Comparison of ENCODE assay signal across 8 cellular contexts in genomic region chr17:80455784-80456183, GRCh38. TPM values are rescaled to one million over a fixed set of nuclear protein-coding genes. Genes with fewer than 3 reads are reported as not detected.
DNase-seq lines count a peak whose midpoint lies in the region; ATAC-seq and TF ChIP-seq lines count a peak whose summit lies in the region.

No MANE protein-coding gene starts in this region.

- H3K27me3 Mint-ChIP-seq in activated naive CD8-positive, alpha-beta T cell treated with anti-CD3 and anti-CD28 coated beads, Interleukin-2, amount 10 ng/mL, durations not matched to agents 7 days and 5 days = peaks cover 13% of the 10 kb centered on the region
- peaks cover 24% of the 10 kb centered on the region for H3K27me3 Mint-ChIP-seq in memory B cell

- peak overlapping the region; percentile 96 for H3K4me3 Mint-ChIP-seq in activated naive CD8-positive, alpha-beta T cell treated with anti-CD3 and anti-CD28 coated beads, Interleukin-2, amount 10 ng/mL, durations not matched to agents 7 days and 5 days
- peak overlapping the region; percentile 64 for H3K4me3 Mint-ChIP-seq in memory B cell

- peak overlapping the region; percentile 77 for H3K4me3 ChIP-seq in HFF-Myc (replicated peaks; ENCODE audit: low read depth, low read length)

- H3K27ac ChIP-seq in 22Rv1 = peak overlapping the region; percentile 88; the same call in 1 of the 2 replicates

- peak overlapping the region; percentile 81 for H3K27ac Mint-ChIP-seq in activated naive CD8-positive, alpha-beta T cell treated with anti-CD3 and anti-CD28 coated beads, Interleukin-2, amount 10 ng/mL, durations not matched to agents 7 days and 5 days
- peak overlapping the region; percentile 93 for H3K27ac Mint-ChIP-seq in memory B cell

- peaks cover 30% of the 10 kb centered on the region for H3K4me1 Mint-ChIP-seq in activated naive CD8-positive, alpha-beta T cell treated with anti-CD3 and anti-CD28 coated beads, Interleukin-2, amount 10 ng/mL, durations not matched to agents 7 days and 5 days
- peaks cover 13% of the 10 kb centered on the region for H3K4me1 Mint-ChIP-seq in memory B cell

- H3K9me3 Mint-ChIP-seq in activated naive CD8-positive, alpha-beta T cell treated with anti-CD3 and anti-CD28 coated beads, Interleukin-2, amount 10 ng/mL, durations not matched to agents 7 days and 5 days = no peaks in the 10 kb centered on the region
- H3K9me3 Mint-ChIP-seq in memory B cell = no peaks in the 10 kb centered on the region

- TF ChIP-seq CTCF in 22Rv1 (IDR thresholded peaks at IDR 0.05) (no peak), HFF-Myc (IDR thresholded peaks at IDR 0.05; ENCODE audit: low read depth, low read length, missing control alignments) (no peak)

- no peak for ATAC-seq in activated naive CD8-positive, alpha-beta T cell treated with anti-CD3 and anti-CD28 coated beads, Interleukin-2, amount 10 ng/mL, durations not matched to agents 7 days and 5 days (ENCODE audit: low read depth)
- no peak for ATAC-seq in memory B cell (ENCODE audit: low read depth)
- ATAC-seq in GM21619 (IDR thresholded peaks at IDR 0.05; ENCODE audit: unreplicated experiment) = no peak
- no peak for ATAC-seq in HG03571 (IDR thresholded peaks at IDR 0.05; ENCODE audit: unreplicated experiment)

- no peaks in the 10 kb centered on the region for H3K36me3 Mint-ChIP-seq in activated naive CD8-positive, alpha-beta T cell treated with anti-CD3 and anti-CD28 coated beads, Interleukin-2, amount 10 ng/mL, durations not matched to agents 7 days and 5 days
- H3K36me3 Mint-ChIP-seq in memory B cell = no peaks in the 10 kb centered on the region

- POLR2A ChIA-PET in activated naive CD8-positive, alpha-beta T cell treated with anti-CD3 and anti-CD28 coated beads, Interleukin-2, amount 10 ng/mL, durations not matched to agents 7 days and 5 days (lab: Charles Lee) = interaction anchor here (0.6 to 2.3 kb wide), 10 partner anchors 8 to 482 kb away, joined by 3 to 24 read pairs (median 5); partner anchors contain the start of genes ENDOV and RPTOR

- DNase-seq in HFF-Myc (ENCODE audit: extremely low read depth, low read depth) = no peak
- DNase-seq in activated naive CD8-positive, alpha-beta T cell treated with anti-CD3 and anti-CD28 coated beads, Interleukin-2, amount 10 ng/mL, durations not matched to agents 7 days and 5 days = no peak
- DNase-seq in memory B cell (ENCODE audit: low spot score in 2 of 2) = no peak
- DNase-seq in H4 (ENCODE audit: low spot score) = no peak
- no peak for DNase-seq in NCI-H1048 (lab: John Stamatoyannopoulos, UW)

RNA-seq across cellular contexts. Expression of gene NPTX1, which starts 20.6 kb away (rescaled TPM):
- 1 to 10 TPM; 2.5 to 2.8 TPM for total RNA-seq in activated naive CD8-positive, alpha-beta T cell treated with anti-CD3 and anti-CD28 coated beads, Interleukin-2, amount 10 ng/mL, durations not matched to agents 7 days and 5 days
- 0.17 and 0.70 TPM in 2 replicates for total RNA-seq in H4 (2014; rRNA removed; shearing (Covaris generic))

RNA-seq across cellular contexts. Expression of gene ENDOV, which starts 40.8 kb away (rescaled TPM):
- total RNA-seq in activated naive CD8-positive, alpha-beta T cell treated with anti-CD3 and anti-CD28 coated beads, Interleukin-2, amount 10 ng/mL, durations not matched to agents 7 days and 5 days = 10 to 100 TPM; 17.8 to 23.1 TPM
- total RNA-seq in H4 (2014; rRNA removed; shearing (Covaris generic)) = 33.6 and 40.7 TPM in 2 replicates
